ENCODE assay signal across 35 cellular contexts in genomic region chr18:34385306-34385705, GRCh38.
"Had no signal": no experiment of that assay in that cellular context is flagged by ENCODE, and none has a peak within 500 bp of the region (broad histone marks: within the 10 kb centered on the region; RNA-seq: fewer than 3 reads in every experiment).

No MANE protein-coding gene starts in this region.

- DNase-seq: Karpas-422, Kasumi-1, MG63, MM.1S, MV-4-11, NCI-H1048, NCI-H1092, NCI-H1092 treated with DMSO at 0.1 percent for 48 hours, NCI-H1105, NCI-H1105 treated with DMSO at 0.1 percent for 48 hours, NCI-H1417, NCI-H1417 treated with DMSO at 0.1 percent for 48 hours, NCI-H1436, NCI-H1436 treated with DMSO at 0.1 percent for 48 hours, NCI-H146, NCI-H1694, NCI-H1694 treated with DMSO at 0.1 percent for 48 hours, NCI-H187, NCI-H187 treated with DMSO at 0.1 percent for 48 hours, NCI-H1930, NCI-H2029, NCI-H2029 treated with DMSO at 0.1 percent for 48 hours, NCI-H2081, NCI-H2081 treated with DMSO at 0.1 percent for 48 hours, NCI-H2107, NCI-H2171, NCI-H2171 treated with DMSO at 0.1 percent for 48 hours, NCI-H2227 treated with DMSO at 0.1 percent for 48 hours, NCI-H226, NCI-H345, NCI-H446, NCI-H446 treated with DMSO at 0.1 percent for 48 hours, NCI-H510A, NCI-H524 had no signal

- H3K27me3 ChIP-seq: MG63 had no signal

- H3K27ac ChIP-seq: KMS-11 had no signal

- H3K9me3 ChIP-seq: MG63 had no signal

- H3K36me3 ChIP-seq: MG63 had no signal

- H3K4me3 ChIP-seq: MG63 had no signal
